In genomic region chr9:72521011-72521410, GRCh38 we compare ENCODE assay signal across 10 cellular contexts. TPM values are rescaled to one million over a fixed set of nuclear protein-coding genes. Genes with fewer than 3 reads are reported as not detected.
"Had no signal": no experiment of that assay in that cellular context is flagged by ENCODE, and none has a peak within 500 bp of the region (broad histone marks: within the 10 kb centered on the region; RNA-seq: fewer than 3 reads in every experiment).

No MANE protein-coding gene starts in this region.

RNA-seq across cellular contexts. Expression of gene TMC1, which starts 0.4 kb away (rescaled TPM):
- total RNA-seq: activated B cell treated with CpG ODN at 0.5 μM for 24 hours; activated CD4-positive, alpha-beta memory T cell treated with anti-CD3 and anti-CD28 coated beads for 36 hours; activated CD4-positive, alpha-beta T cell treated with anti-CD3 and anti-CD28 coated beads for 36 hours; activated CD4-positive, alpha-beta T cell treated with anti-CD3 and anti-CD28 coated beads, Interleukin-2, amount 10 ng/mL, durations not matched to agents 24 days and 14 days; activated CD4-positive, alpha-beta T cell treated with anti-CD3 and anti-CD28 coated beads, Interleukin-2, amount 10 ng/mL, durations not matched to agents 7 days and 5 days; activated CD8-positive, alpha-beta memory T cell treated with anti-CD3 and anti-CD28 coated beads for 36 hours; activated CD8-positive, alpha-beta memory T cell treated with anti-CD3 and anti-CD28 coated beads, Interleukin-2, amount 10 ng/mL, durations not matched to agents 7 days and 5 days; activated CD8-positive, alpha-beta T cell treated with anti-CD3 and anti-CD28 coated beads, Interleukin-2, amount 10 ng/mL, durations not matched to agents 7 days and 5 days; T-helper 17 cell; T-helper 2 cell treated with Interferon-gamma antibody and Interleukin-4, amounts not matched to agents 100 ng/mL and 5 ng/mL, for 36 hours had no signal
